Comparison of ENCODE assay signal across 13 cellular contexts in the genomic region with DNA sequence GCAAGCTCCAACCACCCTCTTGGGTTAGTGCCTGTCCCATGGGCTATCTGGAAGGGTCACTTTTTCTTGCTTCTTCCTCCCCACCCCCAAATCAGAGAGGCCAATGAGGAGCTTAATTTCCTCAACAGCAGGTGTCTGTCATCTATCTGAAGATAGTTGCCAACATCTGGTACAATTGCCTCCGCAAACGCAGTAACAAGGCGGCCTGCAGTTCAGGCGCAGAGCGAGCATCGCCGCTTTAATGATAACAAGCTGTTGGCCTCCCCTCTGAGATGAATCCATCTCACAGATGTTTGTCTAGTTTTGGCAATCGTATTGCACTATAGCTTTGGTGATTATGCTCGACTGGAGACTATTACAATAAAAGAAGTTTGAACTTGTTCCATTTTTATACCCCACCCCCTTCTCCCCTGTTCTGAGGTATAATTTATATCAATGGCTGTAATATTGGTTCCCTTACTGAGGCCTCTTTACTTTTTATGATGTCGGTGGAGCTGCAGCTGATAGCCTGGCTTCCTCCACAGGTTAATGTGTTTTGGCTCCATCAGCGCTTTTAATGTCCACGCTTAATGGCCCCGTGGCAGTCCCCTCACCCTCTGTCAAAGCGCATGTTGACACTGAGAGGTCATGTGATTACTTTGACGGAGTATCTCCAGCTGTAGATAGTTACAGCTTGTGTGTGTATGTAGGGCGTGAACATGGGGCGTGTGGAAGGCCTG.
A peak's percentile ranks its signal among the peaks of the same experiment; 100 is the strongest.
DNase-seq lines count a peak whose midpoint lies in the region; ATAC-seq and TF ChIP-seq lines count a peak whose summit lies in the region.
"Had no signal": no experiment of that assay in that cellular context is flagged by ENCODE, and none has a peak within 500 bp of the region (broad histone marks: within the 10 kb centered on the region; RNA-seq: fewer than 3 reads in every experiment).

No MANE protein-coding gene starts in this region.

- H2AFZ ChIP-seq in HCT116 (ENCODE audit: low read depth, low read length, poor library complexity, severe bottlenecking) = no peak overlapping the region

- intact Hi-C loops in HCT116 (cut with micrococcal nuclease) = loop anchor here (5.0 kb wide), 1 partner anchor 169 kb away; no protein-coding TSS in a partner anchor
- intact Hi-C loops in prostate gland (cut with DNase I) = no loop called here
- intact Hi-C loops in sigmoid colon (cut with DNase I) = no loop called here

- H3K9me3 ChIP-seq in HCT116 (ENCODE audit: control insufficient read depth in 1 of 2, insufficient read depth in 1 of 2, low read depth in 1 of 2, low read length in 2 of 2) = no peaks in the 10 kb centered on the region
- H3K9me3 ChIP-seq in prostate gland = no peaks in the 10 kb centered on the region
- no peaks in the 10 kb centered on the region for H3K9me3 ChIP-seq in sigmoid colon

- H3K27me3 Mint-ChIP-seq in activated T-helper 17 cell treated with anti-CD3 and anti-CD28 coated beads, Interleukin-2, amount 50 U/mL, for 72 hours = no peaks in the 10 kb centered on the region
- H3K27me3 Mint-ChIP-seq: effector memory CD8-positive, alpha-beta T cell had no signal

- peak overlapping the region; percentile 78 for H3K27ac ChIP-seq in HCT116 (ENCODE audit: low read depth, low read length)
- H3K27ac ChIP-seq in prostate gland = no peak overlapping the region
- H3K27ac ChIP-seq in sigmoid colon = no peak overlapping the region

- H4K20me1 ChIP-seq in HCT116 (ENCODE audit: insufficient read depth) = no peaks in the 10 kb centered on the region

- DNase-seq in HCT116 (ENCODE audit: low read depth, low spot score) = no peak
- DNase-seq in NCI-H2081 (lab: John Stamatoyannopoulos, UW) = peak; percentile 90 to 98
- DNase-seq in prostate gland (ENCODE audit: low spot score) = peak; percentile 26
- no peak for DNase-seq in NCI-H526 (lab: John Stamatoyannopoulos, UW)
- DNase-seq in sigmoid colon = no peak
- DNase-seq: amniotic stem cell; effector memory CD8-positive, alpha-beta T cell; posterior cingulate gyrus had no signal

- TF ChIP-seq RAD21 in HCT116 (IDR thresholded peaks at IDR 0.05; ENCODE audit: low read depth) = no peak

- CTCF ChIA-PET in HCT116 (lab: Charles Lee) = interaction anchor here (1.1 to 1.9 kb wide), 3 partner anchors 10 to 177 kb away, joined by 3 to 14 read pairs (median 3); no protein-coding TSS in a partner anchor

- 70% methylated on average over 17 of the region's 17 CpGs for WGBS in prostate gland
- 32 to 62% methylated on average over 17 of the region's 17 CpGs for WGBS in sigmoid colon, 2 donors

- H3K27ac Mint-ChIP-seq in activated T-helper 17 cell treated with anti-CD3 and anti-CD28 coated beads, Interleukin-2, amount 50 U/mL, for 72 hours = peak overlapping the region; percentile 17

- BruUV-seq in HCT116 (replicated peaks; lab: Mats Ljungman, UMichigan) = no TSS peak

- H3K36me3 ChIP-seq in HCT116 (ENCODE audit: control insufficient read depth in 1 of 2, insufficient read depth in 2 of 2, low read length in 2 of 2) (no peaks in the 10 kb centered on the region), prostate gland (no peaks in the 10 kb centered on the region), sigmoid colon (no peaks in the 10 kb centered on the region)

- peak overlapping the region; percentile 19; the same call in 1 of the 2 replicates for H3K4me2 ChIP-seq in HCT116 (ENCODE audit: low read length)

- H3K4me1 ChIP-seq in HCT116 (ENCODE audit: control insufficient read depth in 1 of 2, insufficient read depth in 2 of 2, low read length in 2 of 2) = peaks cover 60 to 63% of the 10 kb centered on the region in 2 experiments
- H3K4me1 ChIP-seq in prostate gland (replicated peaks) = peaks cover 5% of the 10 kb centered on the region
- peaks cover 0 to 14% (median 2%) of the 10 kb centered on the region in 4 donors for H3K4me1 ChIP-seq in sigmoid colon

- peaks cover 23% of the 10 kb centered on the region for H3K36me3 Mint-ChIP-seq in activated T-helper 17 cell treated with anti-CD3 and anti-CD28 coated beads, Interleukin-2, amount 50 U/mL, for 72 hours (ENCODE audit: low read depth)

- 0 out of 2 replicates have a peak, but pooled peaks cover 2% of the 10 kb centered on the region for H3K79me2 ChIP-seq in HCT116 (ENCODE audit: insufficient read depth, low read length)

- H3K9me3 Mint-ChIP-seq in activated T-helper 17 cell treated with anti-CD3 and anti-CD28 coated beads, Interleukin-2, amount 50 U/mL, for 72 hours = no peaks in the 10 kb centered on the region
- H3K9me3 Mint-ChIP-seq: effector memory CD8-positive, alpha-beta T cell had no signal

- ATAC-seq in HCT116 (no peak), GM18519 (IDR thresholded peaks at IDR 0.05; ENCODE audit: low FRiP score, unreplicated experiment) (no peak), GM21576 (IDR thresholded peaks at IDR 0.05; ENCODE audit: unreplicated experiment) (no peak)
- ATAC-seq in activated T-helper 17 cell treated with anti-CD3 and anti-CD28 coated beads, Interleukin-2, amount 50 U/mL, for 72 hours (replicated peaks) = no peak
- ATAC-seq: effector memory CD8-positive, alpha-beta T cell; Panc1 had no signal

- TF ChIP-seq CTCF in HCT116 (IDR thresholded peaks at IDR 0.05 in 2 of 3, conservative IDR thresholded peaks at IDR 0.05 in 1 of 3; ENCODE audit: borderline replicate concordance in 1 of 3, insufficient read depth in 1 of 3, low read depth in 2 of 3, low read length in 2 of 3) (no peak), prostate gland (IDR thresholded peaks at IDR 0.05) (no peak), sigmoid colon (IDR thresholded peaks at IDR 0.05) (no peak)

- H3K4me3 ChIP-seq in HCT116 (replicated peaks in 1 of 2; ENCODE audit: low read depth in 1 of 2, low read length in 2 of 2) (no peak overlapping the region), prostate gland (no peak overlapping the region), sigmoid colon (no peak overlapping the region)
- H3K4me3 ChIP-seq: lung had no signal

- no peak overlapping the region for H3K9ac ChIP-seq in HCT116 (ENCODE audit: low read length)

- TF ChIP-seq POLR2A in HCT116 (IDR thresholded peaks at IDR 0.05; ENCODE audit: borderline replicate concordance, extremely low read depth, insufficient read depth, insufficient read length) (no peak), prostate gland (IDR thresholded peaks at IDR 0.05) (no peak), sigmoid colon (IDR thresholded peaks at IDR 0.05) (no peak)

- no peaks in the 10 kb centered on the region for H3K9me2 ChIP-seq in HCT116 (ENCODE audit: insufficient read depth)

- no peak for TF ChIP-seq EP300 in sigmoid colon (IDR thresholded peaks at IDR 0.05)

- H3K4me1 Mint-ChIP-seq in activated T-helper 17 cell treated with anti-CD3 and anti-CD28 coated beads, Interleukin-2, amount 50 U/mL, for 72 hours = peaks cover 27% of the 10 kb centered on the region

- RAD21 ChIA-PET in HCT116 (lab: Charles Lee; ENCODE audit: low non-redundant PET in 1 of 2, low total read pairs in 2 of 2, uncharacterized antibody in 2 of 2, unreplicated experiment in 2 of 2) = no interaction called here

- H3K27me3 ChIP-seq in HCT116 (ENCODE audit: insufficient read depth, low read length) (no peaks in the 10 kb centered on the region), prostate gland (replicated peaks; ENCODE audit: insufficient read depth) (no peaks in the 10 kb centered on the region), sigmoid colon (no peaks in the 10 kb centered on the region)

- POLR2A ChIA-PET in HCT116 (lab: Charles Lee) = interaction anchor here (0.9 kb wide), 1 partner anchor 13 kb away, joined by 3 read pairs; no protein-coding TSS in a partner anchor

- H3K4me3 Mint-ChIP-seq in activated T-helper 17 cell treated with anti-CD3 and anti-CD28 coated beads, Interleukin-2, amount 50 U/mL, for 72 hours = no peak overlapping the region
- H3K4me3 Mint-ChIP-seq: effector memory CD8-positive, alpha-beta T cell had no signal

TF ChIP-seq in HCT116, 20 proteins besides CTCF, POLR2A, EP300 and RAD21 (continues in another document):
- TF ChIP-seq ELF1 (IDR thresholded peaks at IDR 0.05; ENCODE audit: borderline replicate concordance, low read depth) = no peak
- no peak for TF ChIP-seq POLR2AphosphoS5 (IDR thresholded peaks at IDR 0.05; ENCODE audit: low read depth, low read length)
- TF ChIP-seq EZH2 (IDR thresholded peaks at IDR 0.05) = no peak
- TF ChIP-seq, protein P1, sequence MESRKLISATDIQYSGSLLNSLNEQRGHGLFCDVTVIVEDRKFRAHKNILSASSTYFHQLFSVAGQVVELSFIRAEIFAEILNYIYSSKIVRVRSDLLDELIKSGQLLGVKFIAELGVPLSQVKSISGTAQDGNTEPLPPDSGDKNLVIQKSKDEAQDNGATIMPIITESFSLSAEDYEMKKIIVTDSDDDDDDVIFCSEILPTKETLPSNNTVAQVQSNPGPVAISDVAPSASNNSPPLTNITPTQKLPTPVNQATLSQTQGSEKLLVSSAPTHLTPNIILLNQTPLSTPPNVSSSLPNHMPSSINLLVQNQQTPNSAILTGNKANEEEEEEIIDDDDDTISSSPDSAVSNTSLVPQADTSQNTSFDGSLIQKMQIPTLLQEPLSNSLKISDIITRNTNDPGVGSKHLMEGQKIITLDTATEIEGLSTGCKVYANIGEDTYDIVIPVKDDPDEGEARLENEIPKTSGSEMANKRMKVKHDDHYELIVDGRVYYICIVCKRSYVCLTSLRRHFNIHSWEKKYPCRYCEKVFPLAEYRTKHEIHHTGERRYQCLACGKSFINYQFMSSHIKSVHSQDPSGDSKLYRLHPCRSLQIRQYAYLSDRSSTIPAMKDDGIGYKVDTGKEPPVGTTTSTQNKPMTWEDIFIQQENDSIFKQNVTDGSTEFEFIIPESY (IDR thresholded peaks at IDR 0.05; ENCODE audit: extremely low read depth, insufficient replicate concordance, low read length) = no peak
- TF ChIP-seq FOSL1 (IDR thresholded peaks at IDR 0.05; ENCODE audit: low read depth) = no peak
- TF ChIP-seq YY1 (IDR thresholded peaks at IDR 0.05; ENCODE audit: extremely low read depth, insufficient replicate concordance, low read depth, low read length) = no peak
- TF ChIP-seq, protein P2, sequence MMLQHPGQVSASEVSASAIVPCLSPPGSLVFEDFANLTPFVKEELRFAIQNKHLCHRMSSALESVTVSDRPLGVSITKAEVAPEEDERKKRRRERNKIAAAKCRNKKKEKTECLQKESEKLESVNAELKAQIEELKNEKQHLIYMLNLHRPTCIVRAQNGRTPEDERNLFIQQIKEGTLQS (IDR thresholded peaks at IDR 0.05) = no peak
- TF ChIP-seq, protein P3, sequence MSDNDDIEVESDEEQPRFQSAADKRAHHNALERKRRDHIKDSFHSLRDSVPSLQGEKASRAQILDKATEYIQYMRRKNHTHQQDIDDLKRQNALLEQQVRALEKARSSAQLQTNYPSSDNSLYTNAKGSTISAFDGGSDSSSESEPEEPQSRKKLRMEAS (IDR thresholded peaks at IDR 0.05) = no peak
- no peak for TF ChIP-seq EZH2phosphoT487 (IDR thresholded peaks at IDR 0.05; ENCODE audit: borderline replicate concordance)

Comparison
In these comparisons a context has a peak if more than half of its experiments do, and no peak if none do; other contexts are left out.
1. DNase-seq: peak in NCI-H2081 (2 of 2) and prostate gland (single experiment); none in HCT116 (single experiment), NCI-H526 (0 of 2) and sigmoid colon (single experiment).